18 cellular contexts compared by ENCODE assay signal in the genomic region with DNA sequence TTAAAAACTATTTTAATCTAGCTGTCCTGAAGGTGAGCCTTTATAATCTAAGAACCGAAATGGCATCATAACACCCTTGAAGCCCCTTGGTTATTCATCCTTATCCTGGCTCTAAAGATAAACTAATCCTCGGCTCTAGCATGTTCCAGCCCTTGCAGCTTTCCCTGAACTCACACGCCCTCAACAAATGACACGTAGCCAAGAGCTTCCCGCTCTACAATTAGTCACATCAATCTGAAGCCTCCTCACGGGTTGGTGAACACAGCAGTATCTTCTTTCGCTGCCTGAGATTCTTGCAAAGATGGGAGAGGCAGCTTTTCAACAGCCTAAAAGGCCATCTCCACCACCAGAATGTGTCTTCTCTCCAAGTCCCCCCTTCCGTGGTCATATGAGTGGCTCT. TPM values are rescaled to one million over a fixed set of nuclear protein-coding genes. Genes with fewer than 3 reads are reported as not detected.
DNase-seq lines count a peak whose midpoint lies in the region; ATAC-seq and TF ChIP-seq lines count a peak whose summit lies in the region.
"Had no signal": no experiment of that assay in that cellular context is flagged by ENCODE, and none has a peak within 500 bp of the region (broad histone marks: within the 10 kb centered on the region; RNA-seq: fewer than 3 reads in every experiment).

No MANE protein-coding gene starts in this region.

- TF ChIP-seq CTCF in A673 (conservative IDR thresholded peaks at IDR 0.05; ENCODE audit: low read depth, low read length), result no peak
- no peak for TF ChIP-seq CTCF in dorsolateral prefrontal cortex (IDR thresholded peaks at IDR 0.05 in 54 of 56, conservative IDR thresholded peaks at IDR 0.05 in 2 of 56; ENCODE audit: low read depth in 1 of 56, partially characterized antibody in 56 of 56)

- intact Hi-C loops in A673 (cut with micrococcal nuclease; ENCODE audit: unreplicated experiment) (loop anchor here (10.0 kb wide), 1 partner anchor 132 kb away; no protein-coding TSS in a partner anchor), dorsolateral prefrontal cortex (cut with DNase I) (no loop called here), aorta (cut with DNase I) (loop anchor here in 1 of 2 donors (5.0 to 10.0 kb wide), 2 partner anchors 129 to 148 kb away; no protein-coding TSS in a partner anchor)

- no peaks in the 10 kb centered on the region for H3K9me3 ChIP-seq in A673 (ENCODE audit: low read depth, low read length, poor library complexity, severe bottlenecking)
- peaks cover 9% of the 10 kb centered on the region for H3K9me3 ChIP-seq in MG63
- H3K9me3 ChIP-seq in neuronal stem cell (replicated peaks in 1 of 2; ENCODE audit: control insufficient read depth in 2 of 2, insufficient read depth in 1 of 2, low read depth in 1 of 2, low read length in 2 of 2), result no peaks in the 10 kb centered on the region
- H3K9me3 ChIP-seq in aorta (ENCODE audit: control insufficient read depth, low read length), result no peaks in the 10 kb centered on the region
- H3K9me3 ChIP-seq: Caco-2, Peyer's patch had no signal

- BruUV-seq in A673 (replicated peaks; lab: Mats Ljungman, UMichigan), result no TSS peak

- H3K79me1 ChIP-seq in neuronal stem cell (ENCODE audit: low read depth, low read length), result no peaks in the 10 kb centered on the region

- no peak overlapping the region for H2AFZ ChIP-seq in neuronal stem cell (ENCODE audit: low read length)

- no peaks in the 10 kb centered on the region for H3K36me3 ChIP-seq in A673 (ENCODE audit: insufficient read depth, low read length, poor library complexity, severe bottlenecking)
- H3K36me3 ChIP-seq in MG63, result no peaks in the 10 kb centered on the region
- no peaks in the 10 kb centered on the region for H3K36me3 ChIP-seq in neuronal stem cell (replicated peaks in 1 of 2; ENCODE audit: control insufficient read depth in 2 of 2, insufficient read depth in 2 of 2, low read length in 2 of 2)
- H3K36me3 ChIP-seq in aorta (ENCODE audit: control insufficient read depth in 1 of 2, insufficient read depth in 2 of 2, low read length in 1 of 2), result peaks cover 0 to 2% of the 10 kb centered on the region in 2 donors
- H3K36me3 ChIP-seq: Peyer's patch had no signal

- H3K4me1 ChIP-seq in A673 (ENCODE audit: insufficient read depth, low read length, poor library complexity, severe bottlenecking) (peaks cover 26% of the 10 kb centered on the region), neuronal stem cell (ENCODE audit: control insufficient read depth in 2 of 2, insufficient read depth in 1 of 2, low read depth in 1 of 2, low read length in 2 of 2) (peaks cover 2 to 9% of the 10 kb centered on the region in 2 donors), aorta (ENCODE audit: control insufficient read depth in 1 of 2, insufficient read depth in 2 of 2, low read length in 2 of 2) (no peaks in the 10 kb centered on the region)
- H3K4me1 ChIP-seq: Caco-2, Peyer's patch had no signal

- peaks cover 9% of the 10 kb centered on the region for H3K27me3 ChIP-seq in A673 (replicated peaks; ENCODE audit: insufficient read depth, low read depth, low read length, poor library complexity)
- H3K27me3 ChIP-seq in MG63, result no peaks in the 10 kb centered on the region
- H3K27me3 ChIP-seq in dorsolateral prefrontal cortex, result peaks cover 0 to 14% (median 0%) of the 10 kb centered on the region in 45 donors
- peaks cover 0 to 16% (median 0%) of the 10 kb centered on the region in 3 experiments for H3K27me3 ChIP-seq in neuronal stem cell (ENCODE audit: control insufficient read depth in 3 of 3, insufficient read depth in 3 of 3, low read depth in 1 of 3, low read length in 3 of 3)
- no peaks in the 10 kb centered on the region for H3K27me3 ChIP-seq in aorta (ENCODE audit: control insufficient read depth in 1 of 2, insufficient read depth in 2 of 2, low read length in 1 of 2)
- H3K27me3 ChIP-seq: Peyer's patch had no signal

- H3K4me2 ChIP-seq in neuronal stem cell (ENCODE audit: insufficient read depth, low read length, poor library complexity, severe bottlenecking), result no peak overlapping the region

- H2AK5ac ChIP-seq in neuronal stem cell (ENCODE audit: low read depth, low read length), result no peak overlapping the region

- no peak overlapping the region for H3K9ac ChIP-seq in neuronal stem cell (ENCODE audit: low read depth, low read length, poor library complexity)

- no peak overlapping the region for H2BK12ac ChIP-seq in neuronal stem cell (ENCODE audit: low read length)

- H2BK5ac ChIP-seq in neuronal stem cell (ENCODE audit: low read length), result no peak overlapping the region

- no peak overlapping the region for H3K23ac ChIP-seq in neuronal stem cell (ENCODE audit: low read depth, low read length, poor library complexity)

- no peak overlapping the region for H3K14ac ChIP-seq in neuronal stem cell (ENCODE audit: low read length)

- H3K27ac ChIP-seq in A673 (ENCODE audit: low read depth, low read length, poor library complexity, severe bottlenecking) (no peak overlapping the region), dorsolateral prefrontal cortex (peak overlapping the region in 16 of 59 donors; percentile 2 to 76 (median 33)), neuronal stem cell (replicated peaks; ENCODE audit: low read length) (no peak overlapping the region), aorta (ENCODE audit: low read depth in 1 of 2, low read length in 2 of 2) (no peak overlapping the region)
- H3K27ac ChIP-seq: Peyer's patch had no signal

- H3K4me3 ChIP-seq in A673 (ENCODE audit: low read depth, low read length, poor library complexity, severe bottlenecking) (no peak overlapping the region), MG63 (no peak overlapping the region), dorsolateral prefrontal cortex (peak overlapping the region in 41 of 59 donors; percentile 5 to 70 (median 50)), neuronal stem cell (ENCODE audit: low read length in 2 of 2) (no peak overlapping the region), aorta (ENCODE audit: low read length in 2 of 2) (no peak overlapping the region)
- H3K4me3 ChIP-seq: Peyer's patch had no signal

- no peak overlapping the region for H2BK15ac ChIP-seq in neuronal stem cell (ENCODE audit: low read length)

- no peak overlapping the region for H2BK120ac ChIP-seq in neuronal stem cell (ENCODE audit: low read depth, low read length)

- ATAC-seq in aorta (ENCODE audit: low FRiP score), result no peak
- ATAC-seq: SK-N-SH treated with all-trans-retinoic acid at 6 μM for 48 hours had no signal

- H3K18ac ChIP-seq in neuronal stem cell (ENCODE audit: low read length), result peak overlapping the region; percentile 23

- CTCF ChIA-PET in A673 (lab: Charles Lee), result no interaction called here

- no peak overlapping the region for H4K8ac ChIP-seq in neuronal stem cell (ENCODE audit: low read depth, low read length)

- POLR2A ChIA-PET in A673 (lab: Charles Lee; ENCODE audit: low non-redundant PET), result no interaction called here

- WGBS in neuronal stem cell (ENCODE audit: extremely low coverage in 2 of 2, insufficient read length in 2 of 2, insufficient replicate concordance in 1 of 2), 2 donors, result no CpG with 5 or more reads among the region's 8 CpGs
- WGBS in aorta, 2 donors, result 92 to 93% methylated on average over 8 of the region's 8 CpGs

- H3K4ac ChIP-seq in neuronal stem cell (ENCODE audit: low read length), result no peak overlapping the region

- DNase-seq in A673 (ENCODE audit: low spot score) (peak; percentile 30), MG63 (peak; percentile 19), dorsolateral prefrontal cortex (peak in 1 of 10 donors; percentile 24), neuronal stem cell (ENCODE audit: low spot score) (no peak), DMS153 (lab: John Stamatoyannopoulos, UW) (no peak), aorta (no peak), HT-29 (ENCODE audit: low spot score) (no peak)
- DNase-seq: Caco-2; CD4-positive, CD25-positive, alpha-beta regulatory T cell; DMS79; H7; NCI-H1105; NCI-H1694; NCI-H510A treated with DMSO at 0.1 percent for 48 hours; NCI-H82; Peyer's patch; SHP77 treated with DMSO at 0.1 percent for 48 hours had no signal

- no peak overlapping the region for H4K91ac ChIP-seq in neuronal stem cell (ENCODE audit: low read depth, low read length, poor library complexity)

RNA-seq across cellular contexts. Expression of gene FRMD4A, which starts 4.1 kb away (rescaled TPM):
- total RNA-seq in A673 (2021) (26.3 and 29.6 TPM in 2 replicates), dorsolateral prefrontal cortex (100 to 1,000 TPM in 78 of 120 experiments, 10 to 100 TPM in 42; 61.9 to 167 (median 107) TPM), aorta (10 to 100 TPM; 55.9 to 65.6 TPM)
- 2.4 and 8.8 TPM in 2 replicates for total RNA-seq in MG63 (2014; rRNA removed; shearing (Covaris generic); ENCODE audit: low replicate concordance)
- 38.6 TPM for polyA plus RNA-seq in neuronal stem cell (2013, experiment 1 of 2)
- polyA plus RNA-seq in neuronal stem cell (2013, experiment 2 of 2), result 33.8 TPM
- 10 to 100 TPM; 11.4 to 23.6 TPM for polyA plus RNA-seq in aorta
- not detected in 2 replicates for total RNA-seq in HT-29 (2014; rRNA removed; shearing (Covaris generic))

Comparison
In these comparisons a context has a peak if more than half of its experiments do, and no peak if none do; other contexts are left out.
1. DNase-seq: peak in A673 (single experiment) and MG63 (single experiment); none in neuronal stem cell (single experiment), DMS153 (single experiment), aorta (0 of 2) and HT-29 (single experiment).
2. H3K4me3 ChIP-seq: peak in dorsolateral prefrontal cortex (41 of 59); none in A673 (single experiment), MG63 (single experiment), neuronal stem cell (0 of 2) and aorta (0 of 2).